In the genomic region with DNA sequence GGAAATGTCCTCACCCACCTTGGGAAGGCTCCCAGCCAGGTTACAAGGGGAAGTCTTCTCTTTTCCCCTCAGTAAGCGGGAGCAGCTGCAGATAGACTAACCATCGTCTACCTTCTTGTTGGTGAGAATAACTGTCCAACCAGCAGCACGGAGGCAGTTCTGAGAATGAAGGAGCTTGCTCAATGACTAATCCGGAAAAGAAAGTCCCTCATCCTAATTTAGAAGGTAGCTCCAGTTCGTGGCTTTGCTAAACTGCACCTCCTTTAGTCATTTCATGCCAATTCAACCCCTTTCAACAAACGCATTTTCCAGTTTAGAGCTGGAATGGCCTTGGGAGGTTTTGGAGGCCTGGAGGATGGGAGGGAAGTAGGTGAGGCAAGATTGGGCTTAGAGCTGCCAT, we compare ENCODE assay signal across 15 cellular contexts.
DNase-seq lines count a peak whose midpoint lies in the region; ATAC-seq and TF ChIP-seq lines count a peak whose summit lies in the region.
"Had no signal": no experiment of that assay in that cellular context is flagged by ENCODE, and none has a peak within 500 bp of the region (broad histone marks: within the 10 kb centered on the region; RNA-seq: fewer than 3 reads in every experiment).

No MANE protein-coding gene starts in this region.

- no peak overlapping the region for H3K23ac ChIP-seq in IMR-90 (ENCODE audit: low read depth, low read length)

- no peaks in the 10 kb centered on the region for H3K36me3 ChIP-seq in GM06990 (ENCODE audit: control insufficient read depth, insufficient read depth, low read length)
- no peaks in the 10 kb centered on the region for H3K36me3 ChIP-seq in IMR-90 (ENCODE audit: control insufficient read depth, insufficient read depth, low read length)
- H3K36me3 ChIP-seq in transverse colon = no peaks in the 10 kb centered on the region
- no peaks in the 10 kb centered on the region for H3K36me3 ChIP-seq in SJCRH30
- H3K36me3 ChIP-seq in hepatocyte (replicated peaks; ENCODE audit: insufficient read depth, low read depth) = no peaks in the 10 kb centered on the region
- H3K36me3 ChIP-seq: heart right ventricle had no signal

- intact Hi-C loops in IMR-90 (cut with micrococcal nuclease) = no loop called here
- intact Hi-C loops in activated CD4-positive, alpha-beta memory T cell treated with anti-CD3 and anti-CD28 coated beads for 36 hours (cut with micrococcal nuclease) = no loop called here
- intact Hi-C loops in transverse colon (cut with DNase I; ENCODE audit: low total_unique reads) = no loop called here

- H2BK120ac ChIP-seq in IMR-90 (ENCODE audit: low read depth, low read length) = no peak overlapping the region; the same call in 1 of the 2 replicates

- H3K9me3 ChIP-seq in IMR-90 (ENCODE audit: control insufficient read depth, insufficient read depth, low read length) = no peaks in the 10 kb centered on the region
- no peaks in the 10 kb centered on the region for H3K9me3 ChIP-seq in transverse colon
- no peaks in the 10 kb centered on the region for H3K9me3 ChIP-seq in SJCRH30 (replicated peaks)
- no peaks in the 10 kb centered on the region for H3K9me3 ChIP-seq in hepatocyte (ENCODE audit: low read depth)
- H3K9me3 ChIP-seq: heart right ventricle had no signal

- no peak overlapping the region for H2AK5ac ChIP-seq in IMR-90 (ENCODE audit: low read depth, low read length)

- H3K4me1 ChIP-seq in IMR-90 (ENCODE audit: control insufficient read depth, insufficient read depth, low read length) (peaks cover 12% of the 10 kb centered on the region), transverse colon (peaks cover 0 to 20% (median 11%) of the 10 kb centered on the region in 4 donors), SJCRH30 (no peaks in the 10 kb centered on the region), hepatocyte (ENCODE audit: insufficient read depth) (peaks cover 26% of the 10 kb centered on the region)

- H3K4me3 ChIP-seq in GM06990 (replicated peaks; ENCODE audit: low read depth, low read length) = peak overlapping the region; percentile 16; the same call in 1 of the 2 replicates
- H3K4me3 ChIP-seq in IMR-90 (ENCODE audit: insufficient read depth, low read depth, low read length) = no peak overlapping the region
- H3K4me3 ChIP-seq in transverse colon = no peak overlapping the region
- no peak overlapping the region for H3K4me3 ChIP-seq in SJCRH30
- H3K4me3 ChIP-seq in hepatocyte = no peak overlapping the region
- H3K4me3 ChIP-seq: heart right ventricle had no signal

- BruUV-seq in IMR-90 (replicated peaks; lab: Mats Ljungman, UMichigan) = no TSS peak

- H2AFZ ChIP-seq in IMR-90 (replicated peaks; ENCODE audit: low read length, poor library complexity) = no peak overlapping the region
- H2AFZ ChIP-seq in hepatocyte = no peak overlapping the region

- no peak overlapping the region for H3K27ac ChIP-seq in IMR-90 (ENCODE audit: insufficient read depth, low read length)
- H3K27ac ChIP-seq in transverse colon = no peak overlapping the region
- no peak overlapping the region for H3K27ac ChIP-seq in SJCRH30
- no peak overlapping the region for H3K27ac ChIP-seq in hepatocyte
- H3K27ac ChIP-seq: heart right ventricle had no signal

- in situ Hi-C loops in IMR-90 (cut with MboI; ENCODE audit: low sequenced_read_pairs) (no loop called here), transverse colon (cut with MboI; ENCODE audit: low pct_ligation_motif_present in 1 of 4, low pct_unique_long_range_greater_than_20kb in 1 of 4, low sequenced_read_pairs in 3 of 4) (no loop called here)

- H2BK5ac ChIP-seq in IMR-90 (ENCODE audit: low read depth, low read length, poor library complexity, severe bottlenecking) = no peak overlapping the region

- H3K9me2 ChIP-seq in hepatocyte (replicated peaks; ENCODE audit: insufficient read depth) = no peaks in the 10 kb centered on the region

- H2AK9ac ChIP-seq in IMR-90 (replicated peaks; ENCODE audit: low read depth, low read length, poor library complexity) = no peak overlapping the region

- TF ChIP-seq CTCF in GM06990 (IDR thresholded peaks at IDR 0.05; ENCODE audit: insufficient read depth, low read length, poor library complexity, severe bottlenecking) = no peak
- no peak for TF ChIP-seq CTCF in GM20000 (IDR thresholded peaks at IDR 0.05; ENCODE audit: extremely low read depth, missing control alignments)
- TF ChIP-seq CTCF in IMR-90 (conservative IDR thresholded peaks at IDR 0.05; ENCODE audit: low read depth, low read length) = no peak
- no peak for TF ChIP-seq CTCF in transverse colon (IDR thresholded peaks at IDR 0.05)
- TF ChIP-seq CTCF in hepatocyte (IDR thresholded peaks at IDR 0.05; ENCODE audit: poor library complexity) = no peak

- CTCF ChIA-PET in IMR-90 (lab: Yijun Ruan, JAX) = no interaction called here
- CTCF ChIA-PET in activated CD4-positive, alpha-beta memory T cell treated with anti-CD3 and anti-CD28 coated beads for 36 hours (lab: Charles Lee) = interaction anchor here (1.3 kb wide), 1 partner anchor 382 kb away, joined by 3 read pairs; no protein-coding TSS in a partner anchor

- ATAC-seq in IMR-90 (ENCODE audit: low read depth) (no peak), GM19324 (IDR thresholded peaks at IDR 0.05; ENCODE audit: low FRiP score, unreplicated experiment) (no peak)
- ATAC-seq: heart right ventricle; stimulated activated naive CD8-positive, alpha-beta T cell treated with anti-CD3 and anti-CD28 coated beads, Interleukin-15, amount 100 ng/mL, for 72 hours had no signal

- H3K27ac Mint-ChIP-seq in activated CD4-positive, alpha-beta memory T cell treated with anti-CD3 and anti-CD28 coated beads for 36 hours = no peak overlapping the region
- H3K27ac Mint-ChIP-seq: activated naive CD8-positive, alpha-beta T cell; nephron progenitor cell; stimulated activated naive CD8-positive, alpha-beta T cell treated with anti-CD3 and anti-CD28 coated beads, Interleukin-15, amount 100 ng/mL, for 72 hours had no signal

- no peak overlapping the region for H3K9ac ChIP-seq in IMR-90 (ENCODE audit: low read depth, low read length)

- no peak overlapping the region for H3K4ac ChIP-seq in IMR-90 (ENCODE audit: low read depth, low read length)

- H3K9me3 Mint-ChIP-seq in activated CD4-positive, alpha-beta memory T cell treated with anti-CD3 and anti-CD28 coated beads for 36 hours = no peaks in the 10 kb centered on the region
- H3K9me3 Mint-ChIP-seq: nephron progenitor cell; stimulated activated naive CD8-positive, alpha-beta T cell treated with anti-CD3 and anti-CD28 coated beads, Interleukin-15, amount 100 ng/mL, for 72 hours had no signal

- no peak overlapping the region for H3K56ac ChIP-seq in IMR-90 (ENCODE audit: extremely low read depth, insufficient read depth, low read length)

- TF ChIP-seq POLR2A in IMR-90 (IDR thresholded peaks at IDR 0.05; ENCODE audit: low read depth, low read length) (no peak), transverse colon (IDR thresholded peaks at IDR 0.05) (no peak)

- H4K91ac ChIP-seq in IMR-90 (ENCODE audit: insufficient read depth, low read depth, low read length) = no peak overlapping the region

- H2BK20ac ChIP-seq in IMR-90 (ENCODE audit: low read depth, low read length) = 0 out of 2 replicates have a peak overlapping the region, but pooled peaks have one; percentile 18

- no peak overlapping the region for H3K14ac ChIP-seq in IMR-90 (replicated peaks; ENCODE audit: low read depth, low read length)

- peaks cover 13% of the 10 kb centered on the region for H3K4me1 Mint-ChIP-seq in activated CD4-positive, alpha-beta memory T cell treated with anti-CD3 and anti-CD28 coated beads for 36 hours (ENCODE audit: low read depth)

- H3K4me3 Mint-ChIP-seq in activated CD4-positive, alpha-beta memory T cell treated with anti-CD3 and anti-CD28 coated beads for 36 hours = no peak overlapping the region
- H3K4me3 Mint-ChIP-seq: activated naive CD8-positive, alpha-beta T cell; nephron progenitor cell; stimulated activated naive CD8-positive, alpha-beta T cell treated with anti-CD3 and anti-CD28 coated beads, Interleukin-15, amount 100 ng/mL, for 72 hours had no signal

- H3K79me2 ChIP-seq in hepatocyte = no peaks in the 10 kb centered on the region

- WGBS in IMR-90 (ENCODE audit: extremely low coverage in 2 of 2, insufficient read length in 1 of 2), 2 experiments = no CpG with 5 or more reads among the region's 6 CpGs
- 70 to 86% methylated on average over 4 to 6 of the region's 6 CpGs for WGBS in transverse colon (ENCODE audit: low coverage in 1 of 2), 2 donors
- 90% methylated on average over 6 of the region's 6 CpGs for WGBS in hepatocyte (ENCODE audit: low lambda C conversion rate, missing lambda C conversion rate)

- H4K20me1 ChIP-seq in IMR-90 (ENCODE audit: insufficient read depth, low read length) (no peaks in the 10 kb centered on the region), hepatocyte (ENCODE audit: insufficient read depth, poor library complexity, severe bottlenecking) (no peaks in the 10 kb centered on the region)

- no peak overlapping the region for H3K18ac ChIP-seq in IMR-90 (ENCODE audit: low read depth, low read length)

- H3K4me2 ChIP-seq in IMR-90 (ENCODE audit: low read depth, low read length) (no peak overlapping the region), hepatocyte (no peak overlapping the region)

- no peaks in the 10 kb centered on the region for H3K36me3 Mint-ChIP-seq in activated CD4-positive, alpha-beta memory T cell treated with anti-CD3 and anti-CD28 coated beads for 36 hours
- H3K36me3 Mint-ChIP-seq: activated naive CD8-positive, alpha-beta T cell had no signal

- no peaks in the 10 kb centered on the region for H3K79me1 ChIP-seq in IMR-90 (ENCODE audit: low read depth in 1 of 2, low read length in 2 of 2)

- TF ChIP-seq EP300 in transverse colon (IDR thresholded peaks at IDR 0.05; ENCODE audit: low read depth) = no peak

- H3K27me3 ChIP-seq in GM06990 (replicated peaks; ENCODE audit: control insufficient read depth, insufficient read depth, low read length) (no peaks in the 10 kb centered on the region), IMR-90 (ENCODE audit: control insufficient read depth, insufficient read depth, low read length) (no peaks in the 10 kb centered on the region), transverse colon (no peaks in the 10 kb centered on the region), SJCRH30 (no peaks in the 10 kb centered on the region), hepatocyte (no peaks in the 10 kb centered on the region)
- H3K27me3 ChIP-seq: heart right ventricle had no signal

- peak; percentile 32 for DNase-seq in GM06990 (ENCODE audit: extremely low read depth, insufficient read length)
- peak; percentile 58 for DNase-seq in GM20000 (ENCODE audit: low spot score)
- no peak for DNase-seq in IMR-90
- DNase-seq in activated CD4-positive, alpha-beta memory T cell treated with anti-CD3 and anti-CD28 coated beads for 36 hours = peak; percentile 22
- DNase-seq in transverse colon = no peak
- DNase-seq in SJCRH30 = no peak
- DNase-seq in hepatocyte (ENCODE audit: low spot score) = no peak
- DNase-seq: activated CD4-positive, CD25-positive, alpha-beta regulatory T cell treated with anti-CD3 and anti-CD28 coated beads, Interleukin-2, amount 50 U/mL, for 72 hours; heart right ventricle; NCI-H2029; NCI-H526 treated with DMSO at 0.1 percent for 48 hours; nephron progenitor cell; stimulated activated naive CD8-positive, alpha-beta T cell treated with anti-CD3 and anti-CD28 coated beads, Interleukin-15, amount 100 ng/mL, for 72 hours had no signal

- dilution Hi-C loops in IMR-90 (cut with HindIII; ENCODE audit: low sequenced_read_pairs, unreplicated experiment) = no loop called here

- H4K8ac ChIP-seq in IMR-90 (ENCODE audit: low read depth in 2 of 2, low read length in 2 of 2) = no peak overlapping the region

- H3K9me1 ChIP-seq in IMR-90 (ENCODE audit: insufficient read depth, low read length) = peaks cover 13% of the 10 kb centered on the region

- H2BK15ac ChIP-seq in IMR-90 (ENCODE audit: low read depth, low read length) = no peak overlapping the region

- TF ChIP-seq RAD21 in IMR-90 (IDR thresholded peaks at IDR 0.05; ENCODE audit: low read length) = no peak

- no peak overlapping the region for H4K5ac ChIP-seq in IMR-90 (ENCODE audit: low read depth, low read length)

- POLR2A ChIA-PET in IMR-90 (lab: Charles Lee; ENCODE audit: unreplicated experiment) = no interaction called here
- POLR2A ChIA-PET in activated CD4-positive, alpha-beta memory T cell treated with anti-CD3 and anti-CD28 coated beads for 36 hours (lab: Charles Lee) = interaction anchor here (1.2 kb wide), 1 partner anchor 34 kb away, joined by 3 read pairs; no protein-coding TSS in a partner anchor

- H3K27me3 Mint-ChIP-seq in activated CD4-positive, alpha-beta memory T cell treated with anti-CD3 and anti-CD28 coated beads for 36 hours = no peaks in the 10 kb centered on the region
- H3K27me3 Mint-ChIP-seq: activated naive CD8-positive, alpha-beta T cell; stimulated activated naive CD8-positive, alpha-beta T cell treated with anti-CD3 and anti-CD28 coated beads, Interleukin-15, amount 100 ng/mL, for 72 hours had no signal

Comparison
In these comparisons a context has a peak if more than half of its experiments do, and no peak if none do; other contexts are left out.
1. DNase-seq: peak in GM06990 (single experiment), GM20000 (single experiment) and activated CD4-positive, alpha-beta memory T cell treated with anti-CD3 and anti-CD28 coated beads for 36 hours (single experiment); none in IMR-90 (single experiment), transverse colon (single experiment), SJCRH30 (0 of 2) and hepatocyte (single experiment).